22 cellular contexts compared by ENCODE assay signal in the genomic region with DNA sequence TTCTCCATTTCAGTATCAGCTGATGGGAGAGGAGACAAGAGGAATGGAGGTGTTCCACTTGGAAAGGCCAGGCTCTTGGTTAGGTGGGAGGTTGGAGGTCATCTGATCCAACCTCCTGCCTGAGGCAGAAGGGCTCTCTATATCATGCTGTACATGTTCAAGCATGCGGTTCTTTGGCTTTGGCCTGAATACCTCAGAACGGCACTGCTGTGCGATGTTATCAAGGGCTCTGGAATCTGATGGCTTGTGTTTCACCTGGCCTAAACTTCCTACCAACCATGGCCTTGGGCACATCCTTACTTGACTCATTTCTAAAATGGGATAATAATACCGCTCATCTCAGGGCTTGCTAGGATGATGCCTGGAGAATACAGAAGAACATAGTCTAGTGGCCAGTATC.
A peak's percentile ranks its signal among the peaks of the same experiment; 100 is the strongest.
DNase-seq lines count a peak whose midpoint lies in the region; ATAC-seq, FAIRE-seq and TF ChIP-seq lines count a peak whose summit lies in the region.
"Had no signal": no experiment of that assay in that cellular context is flagged by ENCODE, and none has a peak within 500 bp of the region (broad histone marks: within the 10 kb centered on the region; RNA-seq: fewer than 3 reads in every experiment).

No MANE protein-coding gene starts in this region.

- CTCF ChIA-PET in Caco-2 (lab: Charles Lee): no interaction called here

- POLR2A ChIA-PET in Caco-2 (lab: Charles Lee): interaction anchor here (0.6 kb wide), 1 partner anchor 13 kb away, joined by 4 read pairs; no protein-coding TSS in a partner anchor

- H3K36me3 Mint-ChIP-seq in Caco-2 (ENCODE audit: insufficient read depth, unreplicated experiment): peaks cover 34% of the 10 kb centered on the region
- no peaks in the 10 kb centered on the region for H3K36me3 Mint-ChIP-seq in astrocyte (ENCODE audit: low read depth, unreplicated experiment)
- peaks cover 3% of the 10 kb centered on the region for H3K36me3 Mint-ChIP-seq in mesothelial cell of epicardium
- peaks cover 4% of the 10 kb centered on the region in 2 donors for H3K36me3 Mint-ChIP-seq in activated naive CD4-positive, alpha-beta T cell treated with anti-CD3 and anti-CD28 coated beads, Interleukin-2, amount 50 U/mL, for 72 hours

- no peak for FAIRE-seq in astrocyte (lab: Jason Lieb, UNC)
- FAIRE-seq: D721Med, GM18507, RCC 7860 had no signal

- H3K9ac ChIP-seq in astrocyte (ENCODE audit: low read length): no peak overlapping the region

- no peaks in the 10 kb centered on the region for H3K27me3 ChIP-seq in Caco-2 (replicated peaks; ENCODE audit: control insufficient read depth, insufficient read depth, low read length)
- H3K27me3 ChIP-seq in astrocyte (ENCODE audit: insufficient read depth, low read length): no peaks in the 10 kb centered on the region
- no peaks in the 10 kb centered on the region for H3K27me3 ChIP-seq in foreskin keratinocyte
- H3K27me3 ChIP-seq: MG63 had no signal

- H3K27ac Mint-ChIP-seq in Caco-2 (ENCODE audit: unreplicated experiment): peak overlapping the region; percentile 91
- peak overlapping the region; percentile 27 for H3K27ac Mint-ChIP-seq in astrocyte (ENCODE audit: unreplicated experiment)
- H3K27ac Mint-ChIP-seq in mesothelial cell of epicardium: peak overlapping the region; percentile 16
- H3K27ac Mint-ChIP-seq in activated naive CD4-positive, alpha-beta T cell treated with anti-CD3 and anti-CD28 coated beads, Interleukin-2, amount 50 U/mL, for 72 hours: no peak overlapping the region

- H3K27ac ChIP-seq in astrocyte (ENCODE audit: low read depth, low read length): no peak overlapping the region
- no peak overlapping the region for H3K27ac ChIP-seq in foreskin keratinocyte
- H3K27ac ChIP-seq: C4-2B had no signal

- peak overlapping the region; percentile 34 for H3K4me3 Mint-ChIP-seq in Caco-2 (ENCODE audit: unreplicated experiment)
- no peak overlapping the region for H3K4me3 Mint-ChIP-seq in astrocyte (ENCODE audit: unreplicated experiment)
- no peak overlapping the region for H3K4me3 Mint-ChIP-seq in mesothelial cell of epicardium
- H3K4me3 Mint-ChIP-seq: CD8-positive, alpha-beta memory T cell had no signal

- no peak overlapping the region for H3K4me2 ChIP-seq in astrocyte (ENCODE audit: low read length)

- peaks cover 16% of the 10 kb centered on the region; the same call in 1 of the 2 replicates for H3K9me3 ChIP-seq in Caco-2
- no peaks in the 10 kb centered on the region for H3K9me3 ChIP-seq in astrocyte (ENCODE audit: insufficient read depth, low read depth, low read length)
- H3K9me3 ChIP-seq: MG63 had no signal

- no peak overlapping the region for H2AFZ ChIP-seq in astrocyte (ENCODE audit: low read depth, low read length)

- intact Hi-C loops in Caco-2 (cut with micrococcal nuclease; ENCODE audit: unreplicated experiment): no loop called here

- TF ChIP-seq CTCF in Caco-2 (IDR thresholded peaks at IDR 0.05; ENCODE audit: insufficient read depth in 1 of 2, low read depth in 1 of 2, low read length in 1 of 2, severe bottlenecking in 1 of 2, unreplicated experiment in 1 of 2) (no peak), astrocyte (IDR thresholded peaks at IDR 0.05; ENCODE audit: insufficient read depth, low read depth, low read length) (no peak), foreskin keratinocyte (conservative IDR thresholded peaks at IDR 0.05) (no peak), mesothelial cell of epicardium (IDR thresholded peaks at IDR 0.05; ENCODE audit: unreplicated experiment) (no peak)

- H3K4me3 ChIP-seq in Caco-2 (ENCODE audit: low read depth, low read length) (no peak overlapping the region), astrocyte (ENCODE audit: insufficient read depth, low read depth, low read length) (no peak overlapping the region)
- H3K4me3 ChIP-seq: MG63 had no signal

- no peaks in the 10 kb centered on the region for H3K27me3 Mint-ChIP-seq in Caco-2 (ENCODE audit: insufficient read depth, unreplicated experiment)
- no peaks in the 10 kb centered on the region for H3K27me3 Mint-ChIP-seq in astrocyte (ENCODE audit: low read depth, unreplicated experiment)
- no peaks in the 10 kb centered on the region for H3K27me3 Mint-ChIP-seq in mesothelial cell of epicardium (ENCODE audit: low read depth)

- H4K20me1 ChIP-seq in astrocyte (ENCODE audit: insufficient read depth, low read length): no peaks in the 10 kb centered on the region

- DNase-seq in Caco-2: peak in 1 of 2 experiments; percentile 53
- no peak for DNase-seq in astrocyte (ENCODE audit: low read depth)
- peak; percentile 93 to 97 for DNase-seq in foreskin keratinocyte
- no peak for DNase-seq in mesothelial cell of epicardium (ENCODE audit: low spot score in 2 of 2, unreplicated experiment in 2 of 2)
- no peak for DNase-seq in SK-N-DZ (ENCODE audit: low spot score)
- DNase-seq in activated CD4-positive, alpha-beta T cell treated with anti-CD3 and anti-CD28 coated beads for 4 hours: no peak
- no peak for DNase-seq in activated naive CD4-positive, alpha-beta T cell treated with anti-CD3 and anti-CD28 coated beads, Interleukin-2, amount 50 U/mL, for 72 hours (ENCODE audit: low spot score in 2 of 2)
- DNase-seq: CD8-positive, alpha-beta memory T cell; DMS53; GDM1; Kasumi-1; MG63; NCI-H1417; NCI-H187; NCI-H446; NCI-H526; Right ventricle myocardium superior had no signal

- H3K79me2 ChIP-seq in astrocyte (ENCODE audit: insufficient read depth, low read length): no peaks in the 10 kb centered on the region

- peak; percentile 81 for ATAC-seq in foreskin keratinocyte
- ATAC-seq in HG02885 (IDR thresholded peaks at IDR 0.05; ENCODE audit: poor library complexity, unreplicated experiment): no peak
- ATAC-seq in activated naive CD4-positive, alpha-beta T cell treated with anti-CD3 and anti-CD28 coated beads, Interleukin-2, amount 50 U/mL, for 72 hours: no peak

- no TSS peak for BruUV-seq in Caco-2 (replicated peaks; lab: Mats Ljungman, UMichigan)

- H3K36me3 ChIP-seq in Caco-2 (ENCODE audit: control insufficient read depth, insufficient read depth, low read length) (no peaks in the 10 kb centered on the region), astrocyte (ENCODE audit: insufficient read depth, low read length) (no peaks in the 10 kb centered on the region)
- H3K36me3 ChIP-seq: MG63 had no signal

- peaks cover 23% of the 10 kb centered on the region for H3K9me3 Mint-ChIP-seq in Caco-2 (ENCODE audit: unreplicated experiment)
- peaks cover 15% of the 10 kb centered on the region for H3K9me3 Mint-ChIP-seq in astrocyte (ENCODE audit: unreplicated experiment)
- H3K9me3 Mint-ChIP-seq in mesothelial cell of epicardium: peaks cover 3% of the 10 kb centered on the region
- H3K9me3 Mint-ChIP-seq in activated naive CD4-positive, alpha-beta T cell treated with anti-CD3 and anti-CD28 coated beads, Interleukin-2, amount 50 U/mL, for 72 hours: peaks cover 4 to 10% of the 10 kb centered on the region in 2 donors

- H3K4me1 Mint-ChIP-seq in Caco-2 (ENCODE audit: low read depth, unreplicated experiment) (peaks cover 55% of the 10 kb centered on the region), astrocyte (ENCODE audit: low read depth, unreplicated experiment) (peaks cover 21% of the 10 kb centered on the region), mesothelial cell of epicardium (peaks cover 37% of the 10 kb centered on the region)

- H3K4me1 ChIP-seq in Caco-2: peaks cover 80% of the 10 kb centered on the region
- peaks cover 22% of the 10 kb centered on the region for H3K4me1 ChIP-seq in astrocyte (ENCODE audit: insufficient read depth, low read length)
- H3K4me1 ChIP-seq in foreskin keratinocyte: peaks cover 35% of the 10 kb centered on the region

Comparison
In these comparisons a context has a peak if more than half of its experiments do, and no peak if none do; other contexts are left out.
1. DNase-seq: peak in foreskin keratinocyte (2 of 2); none in astrocyte (single experiment), mesothelial cell of epicardium (0 of 2), SK-N-DZ (single experiment), activated CD4-positive, alpha-beta T cell treated with anti-CD3 and anti-CD28 coated beads for 4 hours (0 of 2) and activated naive CD4-positive, alpha-beta T cell treated with anti-CD3 and anti-CD28 coated beads, Interleukin-2, amount 50 U/mL, for 72 hours (0 of 2).
2. H3K27ac Mint-ChIP-seq: peak in Caco-2 (single experiment), astrocyte (single experiment) and mesothelial cell of epicardium (single experiment); none in activated naive CD4-positive, alpha-beta T cell treated with anti-CD3 and anti-CD28 coated beads, Interleukin-2, amount 50 U/mL, for 72 hours (0 of 2).